Comparison of ENCODE assay signal across 9 cellular contexts in genomic region chr20:45545754-45546453, GRCh38. TPM values are rescaled to one million over a fixed set of nuclear protein-coding genes. Genes with fewer than 3 reads are reported as not detected.
A peak's percentile ranks its signal among the peaks of the same experiment; 100 is the strongest.
DNase-seq lines count a peak whose midpoint lies in the region; ATAC-seq and TF ChIP-seq lines count a peak whose summit lies in the region.
"Had no signal": no experiment of that assay in that cellular context is flagged by ENCODE, and none has a peak within 500 bp of the region (broad histone marks: within the 10 kb centered on the region; RNA-seq: fewer than 3 reads in every experiment).

No MANE protein-coding gene starts in this region.

- H3K36me3 ChIP-seq in HAP-1 (replicated peaks) = no peaks in the 10 kb centered on the region

- peaks cover 36% of the 10 kb centered on the region for H3K27me3 ChIP-seq in HAP-1 (ENCODE audit: low read depth)

- H3K9me3 Mint-ChIP-seq in WTC11 = peaks cover 12% of the 10 kb centered on the region

- 0 out of 2 replicates have a peak overlapping the region, but pooled peaks have one; percentile 9 for H3K27ac Mint-ChIP-seq in WTC11

- CTCF ChIA-PET in WTC11 (lab: Charles Lee) = interaction anchor here (0.6 to 1.9 kb wide), 6 partner anchors 11 to 326 kb away, joined by 3 to 79 read pairs (median 4); partner anchors contain the start of gene WFDC10A

- no peaks in the 10 kb centered on the region for H3K27me3 Mint-ChIP-seq in WTC11 (ENCODE audit: low read depth)

- H3K4me3 ChIP-seq in AG10803 (ENCODE audit: low read length) (no peak overlapping the region), HAP-1 (no peak overlapping the region)
- H3K4me3 ChIP-seq: skin epidermis had no signal

- in situ Hi-C loops in HAP-1 (cut with MboI; ENCODE audit: low sequenced_read_pairs) = no loop called here

- H3K9me3 ChIP-seq in HAP-1 = no peaks in the 10 kb centered on the region

- no peak overlapping the region for H3K4me3 Mint-ChIP-seq in WTC11

- POLR2A ChIA-PET in WTC11 (lab: Charles Lee) = interaction anchor here (0.6 kb wide), 1 partner anchor 225 kb away, joined by 3 read pairs; no protein-coding TSS in a partner anchor

- DNase-seq in AG10803 (ENCODE audit: low read depth) (peak; percentile 40), HAP-1 (ENCODE audit: low spot score in 2 of 2) (peak; percentile 8 to 55), WTC11 (ENCODE audit: low spot score) (peak; percentile 14), left kidney (ENCODE audit: low read depth, low spot score) (peak; percentile 30)
- DNase-seq in activated CD8-positive, alpha-beta memory T cell treated with anti-CD3 and anti-CD28 coated beads, Interleukin-2, amount 50 U/mL, for 4 hours = no peak

- TF ChIP-seq CTCF in AG10803 (conservative IDR thresholded peaks at IDR 0.05; ENCODE audit: low read length) = peak; percentile 51
- TF ChIP-seq CTCF in WTC11 (IDR thresholded peaks at IDR 0.05) = no peak; the same call in 1 of the 2 replicates

- H3K36me3 Mint-ChIP-seq in WTC11 = 0 out of 2 replicates have a peak, but pooled peaks cover 3% of the 10 kb centered on the region

- H3K4me1 Mint-ChIP-seq in WTC11 = peaks cover 13% of the 10 kb centered on the region

- H3K4me1 ChIP-seq in HAP-1 = no peaks in the 10 kb centered on the region

- ATAC-seq in WTC11 = peak; percentile 93
- ATAC-seq in HG02870 (IDR thresholded peaks at IDR 0.05; ENCODE audit: unreplicated experiment) = no peak
- ATAC-seq in GM18909 (IDR thresholded peaks at IDR 0.05; ENCODE audit: poor library complexity, unreplicated experiment) = no peak
- no peak for ATAC-seq in HG02678 (IDR thresholded peaks at IDR 0.05; ENCODE audit: unreplicated experiment)

TF ChIP-seq in WTC11, 78 proteins besides CTCF, POLR2A, EP300 and RAD21:
- TF ChIP-seq NR3C1 (CRISPR knock-in tag; conservative IDR thresholded peaks at IDR 0.05; ENCODE audit: low read depth) (no peak), TCF7 (CRISPR knock-in tag; IDR thresholded peaks at IDR 0.05; ENCODE audit: low read depth) (no peak), ESRRA (CRISPR knock-in tag; IDR thresholded peaks at IDR 0.05; ENCODE audit: borderline replicate concordance) (no peak), NR2C2 (CRISPR knock-in tag; IDR thresholded peaks at IDR 0.05) (no peak), FOXP1 (CRISPR knock-in tag; IDR thresholded peaks at IDR 0.05; ENCODE audit: borderline replicate concordance) (no peak), CREB1 (CRISPR knock-in tag; IDR thresholded peaks at IDR 0.05) (no peak), ZNF219 (CRISPR knock-in tag; IDR thresholded peaks at IDR 0.05; ENCODE audit: borderline replicate concordance) (no peak), GABPB1 (CRISPR knock-in tag; IDR thresholded peaks at IDR 0.05) (no peak), FOXJ3 (CRISPR knock-in tag; IDR thresholded peaks at IDR 0.05; ENCODE audit: borderline replicate concordance) (no peak), JUN (CRISPR knock-in tag; IDR thresholded peaks at IDR 0.05) (no peak)
- TF ChIP-seq, protein P1, sequence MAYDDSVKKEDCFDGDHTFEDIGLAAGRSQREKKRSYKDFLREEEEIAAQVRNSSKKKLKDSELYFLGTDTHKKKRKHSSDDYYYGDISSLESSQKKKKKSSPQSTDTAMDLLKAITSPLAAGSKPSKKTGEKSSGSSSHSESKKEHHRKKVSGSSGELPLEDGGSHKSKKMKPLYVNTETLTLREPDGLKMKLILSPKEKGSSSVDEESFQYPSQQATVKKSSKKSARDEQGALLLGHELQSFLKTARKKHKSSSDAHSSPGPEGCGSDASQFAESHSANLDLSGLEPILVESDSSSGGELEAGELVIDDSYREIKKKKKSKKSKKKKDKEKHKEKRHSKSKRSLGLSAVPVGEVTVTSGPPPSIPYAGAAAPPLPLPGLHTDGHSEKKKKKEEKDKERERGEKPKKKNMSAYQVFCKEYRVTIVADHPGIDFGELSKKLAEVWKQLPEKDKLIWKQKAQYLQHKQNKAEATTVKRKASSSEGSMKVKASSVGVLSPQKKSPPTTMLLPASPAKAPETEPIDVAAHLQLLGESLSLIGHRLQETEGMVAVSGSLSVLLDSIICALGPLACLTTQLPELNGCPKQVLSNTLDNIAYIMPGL (CRISPR knock-in tag; IDR thresholded peaks at IDR 0.05) = no peak
- TF ChIP-seq, protein P2, sequence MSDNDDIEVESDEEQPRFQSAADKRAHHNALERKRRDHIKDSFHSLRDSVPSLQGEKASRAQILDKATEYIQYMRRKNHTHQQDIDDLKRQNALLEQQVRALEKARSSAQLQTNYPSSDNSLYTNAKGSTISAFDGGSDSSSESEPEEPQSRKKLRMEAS (CRISPR knock-in tag; IDR thresholded peaks at IDR 0.05) = no peak
- TF ChIP-seq, protein P3, sequence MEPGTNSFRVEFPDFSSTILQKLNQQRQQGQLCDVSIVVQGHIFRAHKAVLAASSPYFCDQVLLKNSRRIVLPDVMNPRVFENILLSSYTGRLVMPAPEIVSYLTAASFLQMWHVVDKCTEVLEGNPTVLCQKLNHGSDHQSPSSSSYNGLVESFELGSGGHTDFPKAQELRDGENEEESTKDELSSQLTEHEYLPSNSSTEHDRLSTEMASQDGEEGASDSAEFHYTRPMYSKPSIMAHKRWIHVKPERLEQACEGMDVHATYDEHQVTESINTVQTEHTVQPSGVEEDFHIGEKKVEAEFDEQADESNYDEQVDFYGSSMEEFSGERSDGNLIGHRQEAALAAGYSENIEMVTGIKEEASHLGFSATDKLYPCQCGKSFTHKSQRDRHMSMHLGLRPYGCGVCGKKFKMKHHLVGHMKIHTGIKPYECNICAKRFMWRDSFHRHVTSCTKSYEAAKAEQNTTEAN (CRISPR knock-in tag; IDR thresholded peaks at IDR 0.05) = no peak
- TF ChIP-seq, protein P4, sequence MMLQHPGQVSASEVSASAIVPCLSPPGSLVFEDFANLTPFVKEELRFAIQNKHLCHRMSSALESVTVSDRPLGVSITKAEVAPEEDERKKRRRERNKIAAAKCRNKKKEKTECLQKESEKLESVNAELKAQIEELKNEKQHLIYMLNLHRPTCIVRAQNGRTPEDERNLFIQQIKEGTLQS (CRISPR knock-in tag; conservative IDR thresholded peaks at IDR 0.05) = no peak

RNA-seq across cellular contexts. Expression of gene EPPIN, which starts 1.3 kb away (rescaled TPM):
- total RNA-seq in WTC11 (2021) = 0.16 to 0.26 TPM (median 0.23 TPM) in 3 replicates

RNA-seq across cellular contexts. Expression of gene WFDC6, which starts 6.6 kb away (rescaled TPM):
- not detected in 3 replicates for total RNA-seq in WTC11 (2021)

RNA-seq across cellular contexts. Expression of gene SPINT3, which starts 30.5 kb away (rescaled TPM):
- total RNA-seq in WTC11 (2021) = not detected in 3 replicates

RNA-seq across cellular contexts. Expression of gene WFDC8, which starts 33.2 kb away (rescaled TPM):
- not detected in 3 replicates for total RNA-seq in WTC11 (2021)
